ENCODE assay signal across 23 cellular contexts in the genomic region with DNA sequence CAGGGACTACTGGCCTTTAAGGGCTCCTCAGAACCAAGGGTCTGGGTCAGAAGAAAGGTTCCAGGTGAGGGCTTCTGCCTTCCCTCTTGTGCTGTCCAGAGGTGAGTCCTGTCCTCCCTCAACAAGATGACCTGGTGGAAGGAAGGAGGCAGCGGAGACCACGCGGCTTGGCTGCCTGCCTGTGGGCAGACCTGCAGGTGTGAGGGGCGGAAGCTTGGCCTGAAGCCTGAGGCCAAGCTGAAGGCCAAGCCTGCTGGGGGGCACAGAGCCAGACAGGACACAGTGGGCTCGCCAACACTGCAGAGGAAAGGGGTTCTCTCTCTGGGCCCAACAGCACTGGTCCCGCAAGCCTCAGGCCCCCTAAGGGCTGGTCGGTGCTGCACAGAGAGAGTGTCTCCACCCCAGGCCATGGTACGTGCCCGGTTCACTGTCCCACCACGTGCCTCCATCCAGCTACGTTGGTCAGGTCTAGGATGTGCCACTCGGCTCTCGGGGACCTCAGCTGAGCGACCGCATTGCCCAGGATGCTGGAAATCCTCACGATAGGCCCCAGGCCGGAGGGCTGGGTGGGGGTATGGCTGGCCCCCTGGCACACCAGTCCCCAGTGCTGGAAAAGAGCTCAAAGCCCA.
"Had no signal": no experiment of that assay in that cellular context is flagged by ENCODE, and none has a peak within 500 bp of the region (broad histone marks: within the 10 kb centered on the region; RNA-seq: fewer than 3 reads in every experiment).

No MANE protein-coding gene starts in this region.

- H3K4me3 ChIP-seq: adrenal gland, left lung, stomach, thyroid gland had no signal

- H3K27me3 Mint-ChIP-seq: activated naive CD8-positive, alpha-beta T cell treated with anti-CD3 and anti-CD28 coated beads for 36 hours had no signal

- H3K4me1 ChIP-seq: adrenal gland, left lung, stomach had no signal

- ATAC-seq: effector memory CD8-positive, alpha-beta T cell; left lung had no signal

- H3K4me1 Mint-ChIP-seq: activated naive CD8-positive, alpha-beta T cell treated with anti-CD3 and anti-CD28 coated beads for 36 hours; brain had no signal

- H3K9me3 ChIP-seq: adrenal gland, left lung, stomach, thyroid gland had no signal

- H3K36me3 Mint-ChIP-seq: activated naive CD8-positive, alpha-beta T cell treated with anti-CD3 and anti-CD28 coated beads for 36 hours; brain had no signal

- H3K27ac Mint-ChIP-seq: activated naive CD4-positive, alpha-beta T cell treated with anti-CD3 and anti-CD28 coated beads for 36 hours; activated naive CD8-positive, alpha-beta T cell treated with anti-CD3 and anti-CD28 coated beads for 36 hours; T-helper 1 cell treated with Interleukin-12 subunit alpha and Interleukin-12 subunit beta and Interleukin-4 antibody, amounts not matched to agents 30 μg/mL and 1 μg/mL, for 36 hours had no signal

- H3K9me3 Mint-ChIP-seq: activated naive CD4-positive, alpha-beta T cell treated with anti-CD3 and anti-CD28 coated beads for 36 hours; activated naive CD8-positive, alpha-beta T cell treated with anti-CD3 and anti-CD28 coated beads for 36 hours; effector memory CD8-positive, alpha-beta T cell; nephron progenitor cell; T-helper 1 cell treated with Interleukin-12 subunit alpha and Interleukin-12 subunit beta and Interleukin-4 antibody, amounts not matched to agents 30 μg/mL and 1 μg/mL, for 36 hours had no signal

- H3K4me3 Mint-ChIP-seq: activated naive CD4-positive, alpha-beta T cell treated with anti-CD3 and anti-CD28 coated beads for 36 hours; activated naive CD8-positive, alpha-beta T cell treated with anti-CD3 and anti-CD28 coated beads for 36 hours; brain; effector memory CD8-positive, alpha-beta T cell; nephron progenitor cell; T-helper 1 cell treated with Interleukin-12 subunit alpha and Interleukin-12 subunit beta and Interleukin-4 antibody, amounts not matched to agents 30 μg/mL and 1 μg/mL, for 36 hours had no signal

- H3K36me3 ChIP-seq: adrenal gland, left lung, stomach, thyroid gland had no signal

- H3K27ac ChIP-seq: adrenal gland, left lung, stomach, thyroid gland, VCaP had no signal

- DNase-seq: activated CD4-positive, alpha-beta T cell treated with anti-CD3 and anti-CD28 coated beads for 48 hours; activated CD4-positive, alpha-beta T cell treated with anti-CD3 and anti-CD28 coated beads, Interleukin-2, amount 50 U/mL, for 48 hours; activated CD8-positive, alpha-beta memory T cell treated with anti-CD3 and anti-CD28 coated beads for 24 hours; activated effector memory CD4-positive, alpha-beta T cell treated with Interleukin-2 at 50 U/mL for 16 hours; activated naive CD4-positive, alpha-beta T cell treated with anti-CD3 and anti-CD28 coated beads for 36 hours; activated naive CD8-positive, alpha-beta T cell treated with anti-CD3 and anti-CD28 coated beads for 36 hours; adrenal gland; caudate nucleus; cortex of kidney; effector memory CD8-positive, alpha-beta T cell; head of caudate nucleus; kidney glomerular epithelial cell; mammary epithelial cell; nephron progenitor cell; nucleus accumbens; stomach; SW 1271; T-helper 9 cell; thyroid gland had no signal

- H3K27me3 ChIP-seq: adrenal gland, left lung, thyroid gland had no signal
